31 cellular contexts compared by ENCODE assay signal in the genomic region with DNA sequence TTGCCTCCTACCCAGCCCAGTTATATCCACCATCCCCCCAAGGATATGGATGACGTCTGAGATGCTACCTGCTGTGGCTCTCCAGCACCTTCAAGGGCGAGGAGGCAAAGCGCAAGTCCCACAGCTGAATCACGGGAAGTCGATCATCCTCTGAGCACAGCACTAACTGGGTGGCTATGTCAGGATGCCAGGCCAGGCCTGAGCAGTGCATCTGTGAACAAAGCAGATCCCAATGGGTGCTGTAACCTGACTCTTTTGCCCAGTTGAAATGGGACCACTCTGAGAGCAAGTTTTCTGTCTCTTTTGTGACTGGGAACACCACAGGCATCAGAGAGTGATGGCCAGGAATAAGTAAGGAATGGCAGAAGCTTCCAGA. TPM values are rescaled to one million over a fixed set of nuclear protein-coding genes. Genes with fewer than 3 reads are reported as not detected.
DNase-seq lines count a peak whose midpoint lies in the region; ATAC-seq, FAIRE-seq and TF ChIP-seq lines count a peak whose summit lies in the region.
"Had no signal": no experiment of that assay in that cellular context is flagged by ENCODE, and none has a peak within 500 bp of the region (broad histone marks: within the 10 kb centered on the region; RNA-seq: fewer than 3 reads in every experiment).

No MANE protein-coding gene starts in this region.

- peak; percentile 55 for DNase-seq in activated CD8-positive, alpha-beta memory T cell treated with anti-CD3 and anti-CD28 coated beads for 24 hours
- no peak for DNase-seq in activated CD8-positive, alpha-beta memory T cell treated with anti-CD3 and anti-CD28 coated beads, Interleukin-2, amount 50 U/mL, for 48 hours
- DNase-seq in CD4-positive, CD25-positive, alpha-beta regulatory T cell, result no peak
- DNase-seq in HTR-8/SVneo (ENCODE audit: insufficient read length, low spot score), result no peak
- DNase-seq in MCF 10A (ENCODE audit: unreplicated experiment), result no peak
- no peak for DNase-seq in OCI-M2 (lab: John Stamatoyannopoulos, UW; ENCODE audit: unreplicated experiment)
- DNase-seq in RCC 7860 (ENCODE audit: low spot score), result no peak
- DNase-seq: activated B cell treated with CpG ODN at 0.5 μM for 24 hours, AML-193, dermis blood vessel endothelial cell, endodermal cell, glutamatergic neuron, islet precursor cell, left ventricle myocardium inferior, NCI-H1092, NCI-H1694, NCI-H446 treated with DMSO at 0.1 percent for 48 hours, NCI-H774, uterus had no signal

- H3K4me3 ChIP-seq in CD4-positive, CD25-positive, alpha-beta regulatory T cell (ENCODE audit: low read depth, low read length), result no peak overlapping the region
- H3K4me3 ChIP-seq: adrenal gland, GM23338, left ventricle myocardium inferior, skin epidermis, uterus had no signal

- no peaks in the 10 kb centered on the region for H3K27me3 ChIP-seq in CD4-positive, CD25-positive, alpha-beta regulatory T cell (ENCODE audit: control insufficient read depth, insufficient read depth, low read length)
- H3K27me3 ChIP-seq: adrenal gland, uterus had no signal

- POLR2A ChIA-PET in MCF 10A (lab: Yijun Ruan, JAX), result interaction anchor here (0.5 to 1.0 kb wide), 2 partner anchors 9 to 308 kb away, joined by 3 read pairs; no protein-coding TSS in a partner anchor

- ATAC-seq in CD4-positive, CD25-positive, alpha-beta regulatory T cell (ENCODE audit: low read depth in 2 of 2), result no peak
- ATAC-seq in activated T-helper 17 cell treated with anti-CD3 and anti-CD28 coated beads, Interleukin-2, amount 50 U/mL, for 72 hours (replicated peaks), result no peak
- ATAC-seq: GM23338 had no signal

- H3K4me1 ChIP-seq in CD4-positive, CD25-positive, alpha-beta regulatory T cell (ENCODE audit: control insufficient read depth, insufficient read depth, low read length, poor library complexity, severe bottlenecking), result peaks cover 54% of the 10 kb centered on the region
- H3K4me1 ChIP-seq: left ventricle myocardium inferior, uterus had no signal

- no peaks in the 10 kb centered on the region for H3K27me3 Mint-ChIP-seq in CD4-positive, CD25-positive, alpha-beta regulatory T cell
- no peaks in the 10 kb centered on the region for H3K27me3 Mint-ChIP-seq in activated T-helper 17 cell treated with anti-CD3 and anti-CD28 coated beads, Interleukin-2, amount 50 U/mL, for 72 hours
- H3K27me3 Mint-ChIP-seq in MCF 10A (ENCODE audit: insufficient read depth, unreplicated experiment), result no peaks in the 10 kb centered on the region
- H3K27me3 Mint-ChIP-seq: activated B cell treated with CpG ODN at 0.5 μM for 24 hours; central memory CD8-positive, alpha-beta T cell; stimulated activated naive CD8-positive, alpha-beta T cell treated with anti-CD3 and anti-CD28 coated beads, Interleukin-15, Interleukin-2, amounts not matched to agents 100 ng/mL and 50 ng/mL, for 24 hours had no signal

- no peaks in the 10 kb centered on the region for H3K9me3 ChIP-seq in CD4-positive, CD25-positive, alpha-beta regulatory T cell (ENCODE audit: control insufficient read depth in 2 of 2, low read length in 2 of 2)
- H3K9me3 ChIP-seq: adrenal gland, left ventricle myocardium inferior, uterus had no signal

- H3K27ac ChIP-seq in CD4-positive, CD25-positive, alpha-beta regulatory T cell (ENCODE audit: insufficient read depth, low read length, poor library complexity, severe bottlenecking), result no peak overlapping the region
- H3K27ac ChIP-seq: adrenal gland, left ventricle myocardium inferior, RWPE1, uterus had no signal

- FAIRE-seq in HTR-8/SVneo (lab: Jason Lieb, UNC) (peak; percentile 81), RCC 7860 (lab: Jason Lieb, UNC) (no peak)
- FAIRE-seq: GM18507 had no signal

- peaks cover 25 to 65% (median 50%) of the 10 kb centered on the region in 4 donors for H3K4me1 Mint-ChIP-seq in CD4-positive, CD25-positive, alpha-beta regulatory T cell
- H3K4me1 Mint-ChIP-seq in activated T-helper 17 cell treated with anti-CD3 and anti-CD28 coated beads, Interleukin-2, amount 50 U/mL, for 72 hours, result peaks cover 44% of the 10 kb centered on the region
- no peaks in the 10 kb centered on the region for H3K4me1 Mint-ChIP-seq in MCF 10A (ENCODE audit: insufficient read depth, unreplicated experiment)
- H3K4me1 Mint-ChIP-seq: activated B cell treated with CpG ODN at 0.5 μM for 24 hours, endodermal cell had no signal

- H3K36me3 ChIP-seq in CD4-positive, CD25-positive, alpha-beta regulatory T cell (ENCODE audit: control insufficient read depth, insufficient read depth, low read length), result peaks cover 32% of the 10 kb centered on the region
- H3K36me3 ChIP-seq: uterus had no signal

- intact Hi-C loops in MCF 10A (cut with micrococcal nuclease), result no loop called here

- BruUV-seq in MCF 10A (replicated peaks; lab: Mats Ljungman, UMichigan), result no TSS peak

- H3K27ac Mint-ChIP-seq in CD4-positive, CD25-positive, alpha-beta regulatory T cell, result peak overlapping the region in 2 of 3 donors; percentile 15 to 44
- peak overlapping the region; percentile 88 for H3K27ac Mint-ChIP-seq in activated T-helper 17 cell treated with anti-CD3 and anti-CD28 coated beads, Interleukin-2, amount 50 U/mL, for 72 hours
- no peak overlapping the region for H3K27ac Mint-ChIP-seq in MCF 10A (ENCODE audit: low read depth, unreplicated experiment)
- H3K27ac Mint-ChIP-seq: activated B cell treated with CpG ODN at 0.5 μM for 24 hours, endodermal cell, GM23338 had no signal

- H3K9me3 Mint-ChIP-seq in CD4-positive, CD25-positive, alpha-beta regulatory T cell, result no peaks in the 10 kb centered on the region
- no peaks in the 10 kb centered on the region for H3K9me3 Mint-ChIP-seq in activated T-helper 17 cell treated with anti-CD3 and anti-CD28 coated beads, Interleukin-2, amount 50 U/mL, for 72 hours
- H3K9me3 Mint-ChIP-seq in MCF 10A (ENCODE audit: unreplicated experiment), result no peaks in the 10 kb centered on the region
- H3K9me3 Mint-ChIP-seq: activated B cell treated with CpG ODN at 0.5 μM for 24 hours; central memory CD8-positive, alpha-beta T cell; endodermal cell; GM23338; stimulated activated naive CD8-positive, alpha-beta T cell treated with anti-CD3 and anti-CD28 coated beads, Interleukin-15, Interleukin-2, amounts not matched to agents 100 ng/mL and 50 ng/mL, for 24 hours had no signal

- CTCF ChIA-PET in MCF 10A (lab: Yijun Ruan, JAX), result interaction anchor here (0.6 to 4.3 kb wide), 11 partner anchors 11 to 365 kb away, joined by 3 to 35 read pairs (median 4); a partner anchor contains a TSS

- peaks cover 42% of the 10 kb centered on the region for H3K36me3 Mint-ChIP-seq in CD4-positive, CD25-positive, alpha-beta regulatory T cell
- H3K36me3 Mint-ChIP-seq in activated T-helper 17 cell treated with anti-CD3 and anti-CD28 coated beads, Interleukin-2, amount 50 U/mL, for 72 hours (ENCODE audit: low read depth), result peaks cover 80% of the 10 kb centered on the region
- H3K36me3 Mint-ChIP-seq in MCF 10A (ENCODE audit: insufficient read depth, unreplicated experiment), result peaks cover 11% of the 10 kb centered on the region

- no peak overlapping the region for H3K4me3 Mint-ChIP-seq in CD4-positive, CD25-positive, alpha-beta regulatory T cell
- peak overlapping the region; percentile 74 for H3K4me3 Mint-ChIP-seq in activated T-helper 17 cell treated with anti-CD3 and anti-CD28 coated beads, Interleukin-2, amount 50 U/mL, for 72 hours
- no peak overlapping the region for H3K4me3 Mint-ChIP-seq in MCF 10A (ENCODE audit: unreplicated experiment)
- H3K4me3 Mint-ChIP-seq: activated B cell treated with CpG ODN at 0.5 μM for 24 hours; central memory CD8-positive, alpha-beta T cell; endodermal cell; GM23338 had no signal

- TF ChIP-seq CTCF in MCF 10A (IDR thresholded peaks at IDR 0.05; ENCODE audit: unreplicated experiment), result no peak

RNA-seq across cellular contexts. Expression of a gene that starts 12.3 kb away (rescaled TPM):
- 73.3 TPM for total RNA-seq in CD4-positive, CD25-positive, alpha-beta regulatory T cell
- polyA plus RNA-seq in CD4-positive, CD25-positive, alpha-beta regulatory T cell, result 1 to 10 TPM; 1.2 to 3.0 (median 2.6) TPM
- 100 to 1,000 TPM in 1 of 2 donors, 10 to 100 TPM in 1; 67.0 to 127 TPM for total RNA-seq in activated T-helper 17 cell treated with anti-CD3 and anti-CD28 coated beads, Interleukin-2, amount 50 U/mL, for 72 hours
- total RNA-seq in MCF 10A (2022), result 10.6 and 14.0 TPM in 2 replicates

RNA-seq across cellular contexts. Expression of a gene that starts 22.3 kb away (rescaled TPM):
- 183 TPM for total RNA-seq in CD4-positive, CD25-positive, alpha-beta regulatory T cell
- polyA plus RNA-seq in CD4-positive, CD25-positive, alpha-beta regulatory T cell, result 100 to 1,000 TPM; 517 to 714 (median 622) TPM
- total RNA-seq in activated T-helper 17 cell treated with anti-CD3 and anti-CD28 coated beads, Interleukin-2, amount 50 U/mL, for 72 hours, result 100 to 1,000 TPM; 350 to 380 TPM
- total RNA-seq in MCF 10A (2022), result 194 and 197 TPM in 2 replicates

RNA-seq across cellular contexts. Expression of a gene that starts 28.4 kb away (rescaled TPM):
- total RNA-seq in CD4-positive, CD25-positive, alpha-beta regulatory T cell, result 42.9 TPM
- 10 to 100 TPM; 30.0 to 36.1 (median 31.9) TPM for polyA plus RNA-seq in CD4-positive, CD25-positive, alpha-beta regulatory T cell
- total RNA-seq in activated T-helper 17 cell treated with anti-CD3 and anti-CD28 coated beads, Interleukin-2, amount 50 U/mL, for 72 hours, result 10 to 100 TPM; 53.3 to 60.2 TPM
- total RNA-seq in MCF 10A (2022), result 40.1 and 41.0 TPM in 2 replicates

RNA-seq across cellular contexts. Expression of a gene that starts 44.5 kb away (rescaled TPM):
- total RNA-seq in CD4-positive, CD25-positive, alpha-beta regulatory T cell, result not detected
- polyA plus RNA-seq in CD4-positive, CD25-positive, alpha-beta regulatory T cell, result under 1 TPM in 1 of 4 donors, not detected in 3; 0.07 TPM
- under 1 TPM; 0.11 to 0.16 TPM for total RNA-seq in activated T-helper 17 cell treated with anti-CD3 and anti-CD28 coated beads, Interleukin-2, amount 50 U/mL, for 72 hours
- not detected in 2 replicates for total RNA-seq in MCF 10A (2022)
- total RNA-seq: A673; activated B cell treated with CpG ODN at 0.5 μM for 24 hours; activated CD8-positive, alpha-beta memory T cell treated with anti-CD3 and anti-CD28 coated beads for 36 hours; dermis blood vessel endothelial cell; left ventricle myocardium inferior; SK-MEL-5 had no signal
- polyA plus RNA-seq: esophagus had no signal
